Comparison of ENCODE assay signal across 12 cellular contexts in the genomic region with DNA sequence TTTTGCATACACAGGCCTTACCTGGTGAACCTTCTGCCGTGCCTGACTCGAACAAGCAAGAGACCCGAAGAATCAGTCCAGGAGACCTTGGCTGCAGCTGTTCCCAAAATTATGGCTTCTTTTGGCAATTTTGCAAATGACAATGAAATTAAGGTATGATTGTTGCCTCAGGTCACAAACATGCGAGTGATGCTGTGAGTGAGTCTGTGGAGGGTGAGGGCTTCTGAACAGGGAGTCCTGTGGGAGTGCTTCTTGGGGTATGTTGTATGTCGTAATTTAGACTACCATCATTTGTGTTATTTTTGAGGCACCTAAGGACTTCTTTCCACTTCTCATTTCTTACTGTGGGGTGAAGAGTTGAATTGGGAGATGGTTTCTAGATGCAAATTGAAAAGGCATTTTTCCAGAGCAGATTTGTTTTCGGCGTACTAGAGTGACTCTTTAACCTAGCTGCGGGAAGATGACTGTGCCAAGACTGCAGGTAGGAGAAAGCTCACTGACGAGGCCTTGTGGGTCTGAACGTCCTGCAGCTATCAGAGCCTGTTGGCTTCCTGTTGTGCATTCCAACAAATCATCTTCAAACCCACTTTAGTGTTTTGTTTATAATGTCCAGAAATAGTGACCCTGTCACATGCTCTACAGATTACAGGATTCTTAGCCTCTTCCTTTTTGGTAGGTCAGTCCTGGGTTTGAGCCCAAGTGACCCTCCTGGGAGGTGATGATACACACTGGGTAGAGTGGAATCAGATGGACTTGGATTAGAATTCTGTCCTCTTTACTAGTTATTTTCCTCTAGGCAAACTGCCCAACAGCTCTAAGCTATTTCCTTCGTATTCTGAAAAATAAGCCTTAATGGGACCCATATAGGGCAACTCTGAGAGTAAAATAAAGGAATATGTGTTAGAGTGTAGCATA. TPM values are rescaled to one million over a fixed set of nuclear protein-coding genes. Genes with fewer than 3 reads are reported as not detected.
DNase-seq lines count a peak whose midpoint lies in the region; ATAC-seq and TF ChIP-seq lines count a peak whose summit lies in the region.
"Had no signal": no experiment of that assay in that cellular context is flagged by ENCODE, and none has a peak within 500 bp of the region (broad histone marks: within the 10 kb centered on the region; RNA-seq: fewer than 3 reads in every experiment).

No MANE protein-coding gene starts in this region.

- no peak overlapping the region for H2BK120ac ChIP-seq in H9 (ENCODE audit: low read depth, low read length, poor library complexity, severe bottlenecking)

- DNase-seq in CD4-positive, CD25-positive, alpha-beta regulatory T cell: no peak
- DNase-seq in body of pancreas (peak in 2 of 4 donors; percentile 28 to 35), left ventricle myocardium superior (peak; percentile 52), coronary artery (ENCODE audit: low spot score) (no peak), H9 (no peak), NCI-H1048 (lab: John Stamatoyannopoulos, UW) (no peak)
- DNase-seq in T-helper 2 cell treated with Interferon-gamma antibody and Interleukin-4, amounts not matched to agents 5 μg/mL and 100 μg/mL, for 36 hours (ENCODE audit: low spot score): no peak
- DNase-seq: NCI-H524 treated with DMSO at 0.1 percent for 48 hours had no signal

- no peak overlapping the region for H2BK12ac ChIP-seq in H9 (ENCODE audit: insufficient read length, low read depth, low read length)

- H3K27ac ChIP-seq in CD4-positive, CD25-positive, alpha-beta regulatory T cell (ENCODE audit: insufficient read depth, low read length, poor library complexity, severe bottlenecking): peak overlapping the region; percentile 10
- peak overlapping the region in 3 of 4 donors; percentile 1 to 35 (median 31) for H3K27ac ChIP-seq in body of pancreas
- H3K27ac ChIP-seq in coronary artery: peak overlapping the region in 1 of 2 donors; percentile 75
- no peak overlapping the region for H3K27ac ChIP-seq in H9 (ENCODE audit: insufficient read length, low read depth, low read length)
- H3K27ac ChIP-seq: C4-2B, RWPE1 had no signal

- intact Hi-C loops in body of pancreas (cut with DNase I): no loop called here
- intact Hi-C loops in left ventricle myocardium superior (cut with micrococcal nuclease): no loop called here

- H3K4ac ChIP-seq in H9 (ENCODE audit: low read depth, low read length): no peak overlapping the region

- no peak overlapping the region for H4K91ac ChIP-seq in H9 (ENCODE audit: insufficient read length, low read depth, low read length)

- H3K23ac ChIP-seq in H9 (ENCODE audit: insufficient read length, low read depth, low read length): no peak overlapping the region

- no peak overlapping the region for H3T11ph ChIP-seq in H9 (ENCODE audit: low read length)

- no peak overlapping the region for H3K14ac ChIP-seq in H9 (ENCODE audit: insufficient read depth, low read length)

- no peaks in the 10 kb centered on the region for H3K27me3 ChIP-seq in CD4-positive, CD25-positive, alpha-beta regulatory T cell (ENCODE audit: control insufficient read depth, insufficient read depth, low read length)
- H3K27me3 ChIP-seq in body of pancreas: no peaks in the 10 kb centered on the region
- no peaks in the 10 kb centered on the region for H3K27me3 ChIP-seq in skeletal muscle satellite cell (ENCODE audit: control insufficient read depth, insufficient read depth, low read length)
- H3K27me3 ChIP-seq in H9 (ENCODE audit: insufficient read depth, low read length): no peaks in the 10 kb centered on the region

- ATAC-seq in CD4-positive, CD25-positive, alpha-beta regulatory T cell (ENCODE audit: low read depth in 2 of 2): no peak
- ATAC-seq in body of pancreas (peak; percentile 16), left ventricle myocardium superior (peak; percentile 51)

- no peak overlapping the region for H2AK5ac ChIP-seq in H9 (ENCODE audit: insufficient read length, low read length)

- no peak overlapping the region for H3K27ac Mint-ChIP-seq in CD4-positive, CD25-positive, alpha-beta regulatory T cell
- no peak overlapping the region for H3K27ac Mint-ChIP-seq in T-helper 2 cell treated with Interferon-gamma antibody and Interleukin-4, amounts not matched to agents 5 μg/mL and 100 μg/mL, for 36 hours
- no peak overlapping the region for H3K27ac Mint-ChIP-seq in H9

- H3K4me3 ChIP-seq in CD4-positive, CD25-positive, alpha-beta regulatory T cell (ENCODE audit: low read depth, low read length): no peak overlapping the region
- H3K4me3 ChIP-seq in body of pancreas (no peak overlapping the region), skeletal muscle satellite cell (ENCODE audit: low read length) (no peak overlapping the region), coronary artery (no peak overlapping the region)

- WGBS in body of pancreas, 2 donors: 81 to 83% methylated on average over 11 of the region's 11 CpGs
- no CpG with 5 or more reads among the region's 11 CpGs for WGBS in H9 (ENCODE audit: extremely low coverage, insufficient read length, low lambda C conversion rate)

- H2BK5ac ChIP-seq in H9 (ENCODE audit: insufficient read length, low read length): no peak overlapping the region

- H2BK20ac ChIP-seq in H9 (ENCODE audit: low read depth, low read length, poor library complexity, severe bottlenecking): no peak overlapping the region

- TF ChIP-seq POLR2A in body of pancreas (IDR thresholded peaks at IDR 0.05): no peak

- no peak overlapping the region for H3K56ac ChIP-seq in H9 (ENCODE audit: insufficient read length, low read depth, low read length)

- H3K4me1 ChIP-seq in CD4-positive, CD25-positive, alpha-beta regulatory T cell (ENCODE audit: control insufficient read depth, insufficient read depth, low read length, poor library complexity, severe bottlenecking): peaks cover 5% of the 10 kb centered on the region
- H3K4me1 ChIP-seq in body of pancreas (peaks cover 13% of the 10 kb centered on the region), skeletal muscle satellite cell (ENCODE audit: control insufficient read depth, insufficient read depth, low read length) (peaks cover 30% of the 10 kb centered on the region), H9 (ENCODE audit: insufficient read depth, low read length) (0 out of 2 replicates have a peak, but pooled peaks cover 3% of the 10 kb centered on the region)

- H3K18ac ChIP-seq in H9 (ENCODE audit: insufficient read length, low read depth, low read length): no peak overlapping the region

- no peaks in the 10 kb centered on the region for H4K20me1 ChIP-seq in H9 (ENCODE audit: control insufficient read depth, insufficient read depth, insufficient read length)

- H3K4me2 ChIP-seq in skeletal muscle satellite cell (ENCODE audit: low read length) (no peak overlapping the region), H9 (ENCODE audit: insufficient read depth, insufficient read length, low read length) (no peak overlapping the region)

- TF ChIP-seq CTCF in body of pancreas (IDR thresholded peaks at IDR 0.05) (no peak), coronary artery (IDR thresholded peaks at IDR 0.05) (no peak), H9 (conservative IDR thresholded peaks at IDR 0.05) (no peak)

- peaks cover 36% of the 10 kb centered on the region for H3K36me3 Mint-ChIP-seq in CD4-positive, CD25-positive, alpha-beta regulatory T cell
- peaks cover 52% of the 10 kb centered on the region for H3K36me3 Mint-ChIP-seq in T-helper 2 cell treated with Interferon-gamma antibody and Interleukin-4, amounts not matched to agents 5 μg/mL and 100 μg/mL, for 36 hours (ENCODE audit: low read depth)
- peaks cover 52 to 76% (median 61%) of the 10 kb centered on the region in 3 experiments for H3K36me3 Mint-ChIP-seq in H9 (ENCODE audit: insufficient read depth in 1 of 3, low read depth in 3 of 3)

- H3K79me1 ChIP-seq in H9 (ENCODE audit: insufficient read depth, low read depth, low read length, poor library complexity, severe bottlenecking): no peaks in the 10 kb centered on the region

- H3K23me2 ChIP-seq in H9 (ENCODE audit: insufficient read length, low read depth, low read length, poor library complexity, severe bottlenecking): no peaks in the 10 kb centered on the region

- no peak overlapping the region for H4K5ac ChIP-seq in H9 (ENCODE audit: insufficient read length, low read depth, low read length)

- no peak overlapping the region for H3K4me3 Mint-ChIP-seq in CD4-positive, CD25-positive, alpha-beta regulatory T cell
- H3K4me3 Mint-ChIP-seq in T-helper 2 cell treated with Interferon-gamma antibody and Interleukin-4, amounts not matched to agents 5 μg/mL and 100 μg/mL, for 36 hours: no peak overlapping the region
- no peak overlapping the region for H3K4me3 Mint-ChIP-seq in H9

- H3K9me3 Mint-ChIP-seq in CD4-positive, CD25-positive, alpha-beta regulatory T cell: no peaks in the 10 kb centered on the region
- no peaks in the 10 kb centered on the region for H3K9me3 Mint-ChIP-seq in T-helper 2 cell treated with Interferon-gamma antibody and Interleukin-4, amounts not matched to agents 5 μg/mL and 100 μg/mL, for 36 hours
- peaks cover 0 to 3% of the 10 kb centered on the region in 2 experiments; a peak in 1 of 5 replicates for H3K9me3 Mint-ChIP-seq in H9

- H2BK15ac ChIP-seq in H9 (ENCODE audit: low read depth, low read length): no peak overlapping the region

- H4K8ac ChIP-seq in H9 (replicated peaks; ENCODE audit: insufficient read length, low read depth, low read length): no peak overlapping the region

- H3K4me1 Mint-ChIP-seq in CD4-positive, CD25-positive, alpha-beta regulatory T cell: peaks cover 5 to 9% (median 6%) of the 10 kb centered on the region in 4 donors
- H3K4me1 Mint-ChIP-seq in T-helper 2 cell treated with Interferon-gamma antibody and Interleukin-4, amounts not matched to agents 5 μg/mL and 100 μg/mL, for 36 hours (ENCODE audit: low read depth): peaks cover 6% of the 10 kb centered on the region
- H3K4me1 Mint-ChIP-seq in H9: peaks cover 13% of the 10 kb centered on the region in 2 experiments

- no peaks in the 10 kb centered on the region for H3K27me3 Mint-ChIP-seq in CD4-positive, CD25-positive, alpha-beta regulatory T cell
- no peaks in the 10 kb centered on the region for H3K27me3 Mint-ChIP-seq in T-helper 2 cell treated with Interferon-gamma antibody and Interleukin-4, amounts not matched to agents 5 μg/mL and 100 μg/mL, for 36 hours (ENCODE audit: low read depth)
- H3K27me3 Mint-ChIP-seq in H9 (ENCODE audit: low read depth): no peaks in the 10 kb centered on the region

- peak overlapping the region; percentile 27 for H3K9ac ChIP-seq in skeletal muscle satellite cell (ENCODE audit: low read depth, low read length)
- no peak overlapping the region for H3K9ac ChIP-seq in H9 (ENCODE audit: extremely low read depth, insufficient read length, low read length)

- H2AFZ ChIP-seq in H9 (ENCODE audit: low read length): no peak overlapping the region

- H3K79me2 ChIP-seq in H9 (ENCODE audit: insufficient read depth, low read length): no peaks in the 10 kb centered on the region; the same call in 1 of the 2 replicates

- H3K36me3 ChIP-seq in CD4-positive, CD25-positive, alpha-beta regulatory T cell (ENCODE audit: control insufficient read depth, insufficient read depth, low read length): peaks cover 58% of the 10 kb centered on the region
- peaks cover 0 to 6% of the 10 kb centered on the region in 2 donors for H3K36me3 ChIP-seq in body of pancreas (replicated peaks in 1 of 2; ENCODE audit: insufficient read depth in 1 of 2, low read depth in 2 of 2)
- H3K36me3 ChIP-seq in skeletal muscle satellite cell (ENCODE audit: insufficient read depth, low read length): peaks cover 22% of the 10 kb centered on the region

- no peaks in the 10 kb centered on the region for H3K9me3 ChIP-seq in CD4-positive, CD25-positive, alpha-beta regulatory T cell (ENCODE audit: control insufficient read depth in 2 of 2, low read length in 2 of 2)
- H3K9me3 ChIP-seq in body of pancreas (no peaks in the 10 kb centered on the region), skeletal muscle satellite cell (replicated peaks; ENCODE audit: low read length) (no peaks in the 10 kb centered on the region), H9 (ENCODE audit: control insufficient read depth, low read depth, low read length) (no peaks in the 10 kb centered on the region)

RNA-seq across cellular contexts. Expression of gene HTT, which starts 33.0 kb away (rescaled TPM):
- 101 TPM for total RNA-seq in CD4-positive, CD25-positive, alpha-beta regulatory T cell
- polyA plus RNA-seq in CD4-positive, CD25-positive, alpha-beta regulatory T cell: 10 to 100 TPM in 1 of 4 donors, 1 to 10 TPM in 3; 4.8 to 16.0 (median 6.0) TPM
- total RNA-seq in body of pancreas (100 to 1,000 TPM in 1 of 2 donors, 10 to 100 TPM in 1; 40.5 to 115 TPM), left ventricle myocardium superior (25.9 TPM), H9 (2021) (60.9 and 64.4 TPM in 2 replicates)
- total RNA-seq in skeletal muscle satellite cell (2012; rRNA removed): 27.7 and 59.6 TPM in 2 replicates

RNA-seq across cellular contexts. Expression of gene HTT-AS, which starts 33.2 kb away (rescaled TPM):
- total RNA-seq in CD4-positive, CD25-positive, alpha-beta regulatory T cell: not detected
- polyA plus RNA-seq in CD4-positive, CD25-positive, alpha-beta regulatory T cell: not detected
- not detected for total RNA-seq in body of pancreas
- total RNA-seq in left ventricle myocardium superior: not detected
- not detected in 2 replicates for total RNA-seq in skeletal muscle satellite cell (2012; rRNA removed)
- not detected in 2 replicates for total RNA-seq in H9 (2021)
- total RNA-seq: left colon had no signal

Comparison
In these comparisons a context has a peak if more than half of its experiments do, and no peak if none do; other contexts are left out.
1. ATAC-seq: peak in body of pancreas (single experiment) and left ventricle myocardium superior (single experiment); none in CD4-positive, CD25-positive, alpha-beta regulatory T cell (0 of 2).